ENCODE assay signal across 12 cellular contexts in the genomic region with DNA sequence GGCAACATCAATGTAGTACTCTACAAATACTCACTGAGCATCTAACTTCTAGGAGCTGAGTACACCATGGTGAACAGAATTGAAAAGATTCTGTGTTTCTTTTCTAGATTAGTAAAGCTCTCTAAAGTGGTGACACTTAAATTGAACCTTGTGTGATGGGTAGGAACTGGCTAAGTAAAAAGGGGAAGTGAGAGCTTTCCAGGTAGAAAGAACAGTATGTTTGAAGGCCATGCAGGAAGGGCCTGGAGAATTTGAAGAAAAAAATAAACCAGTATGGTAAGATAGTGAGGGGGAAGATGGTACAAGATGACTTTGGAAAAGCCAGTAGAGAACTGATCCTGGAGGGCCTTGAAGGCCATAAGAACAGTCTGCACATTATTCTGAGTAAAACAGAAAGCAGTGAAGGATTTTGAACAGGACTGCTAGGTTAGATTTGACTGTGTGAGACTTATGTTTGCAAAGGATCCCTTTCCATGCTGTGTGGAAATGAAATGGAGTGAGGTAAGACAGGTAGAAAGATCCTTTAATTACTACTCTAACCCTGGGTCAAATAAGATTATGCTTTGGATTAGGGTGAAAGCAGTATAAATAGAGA. TPM values are rescaled to one million over a fixed set of nuclear protein-coding genes. Genes with fewer than 3 reads are reported as not detected.
DNase-seq lines count a peak whose midpoint lies in the region; ATAC-seq and TF ChIP-seq lines count a peak whose summit lies in the region.
"Had no signal": no experiment of that assay in that cellular context is flagged by ENCODE, and none has a peak within 500 bp of the region (broad histone marks: within the 10 kb centered on the region; RNA-seq: fewer than 3 reads in every experiment).

No MANE protein-coding gene starts in this region.

- no peak overlapping the region for H3K27ac ChIP-seq in smooth muscle cell (ENCODE audit: low read depth)
- H3K27ac ChIP-seq: heart left ventricle had no signal

- no peaks in the 10 kb centered on the region for H3K27me3 ChIP-seq in smooth muscle cell (ENCODE audit: low read depth)
- H3K27me3 ChIP-seq: heart left ventricle had no signal

- no peaks in the 10 kb centered on the region for H3K79me2 ChIP-seq in smooth muscle cell (ENCODE audit: low read depth)

- TF ChIP-seq CTCF in smooth muscle cell (IDR thresholded peaks at IDR 0.05; ENCODE audit: borderline replicate concordance, insufficient read depth, poor library complexity, severe bottlenecking): no peak

- no peaks in the 10 kb centered on the region for H3K36me3 ChIP-seq in smooth muscle cell (ENCODE audit: low read depth)

- H3K9me3 ChIP-seq in smooth muscle cell (replicated peaks; ENCODE audit: low read depth): no peaks in the 10 kb centered on the region
- H3K9me3 ChIP-seq: heart left ventricle had no signal

- H3K9ac ChIP-seq in smooth muscle cell (ENCODE audit: low read depth): no peak overlapping the region

- ATAC-seq in GM19372 (IDR thresholded peaks at IDR 0.05; ENCODE audit: low read depth, unreplicated experiment): peak; percentile 62
- ATAC-seq in HG02798 (IDR thresholded peaks at IDR 0.05; ENCODE audit: poor library complexity, unreplicated experiment): peak; percentile 79
- peak; percentile 79 for ATAC-seq in HG03520 (IDR thresholded peaks at IDR 0.05; ENCODE audit: unreplicated experiment)
- ATAC-seq: heart left ventricle had no signal

- no peaks in the 10 kb centered on the region for H3F3A ChIP-seq in smooth muscle cell (ENCODE audit: low read depth)

- H3K4me1 ChIP-seq in smooth muscle cell (ENCODE audit: low read depth): no peaks in the 10 kb centered on the region
- H3K4me1 ChIP-seq: heart left ventricle had no signal

- H4K20me1 ChIP-seq in smooth muscle cell (ENCODE audit: low read depth): no peaks in the 10 kb centered on the region

- no peak overlapping the region for H3K4me2 ChIP-seq in smooth muscle cell

- no peak overlapping the region for H3K4me3 ChIP-seq in smooth muscle cell
- H3K4me3 ChIP-seq: heart left ventricle had no signal

- peak; percentile 0 for DNase-seq in GDM1 (lab: John Stamatoyannopoulos, UW)
- no peak for DNase-seq in NCI-H510A (lab: John Stamatoyannopoulos, UW)
- no peak for DNase-seq in D341Med (ENCODE audit: low spot score)
- no peak for DNase-seq in smooth muscle cell (lab: John Stamatoyannopoulos, UW; ENCODE audit: unreplicated experiment)
- DNase-seq in GOT3 (lab: John Stamatoyannopoulos, UW): no peak
- DNase-seq: DMS53, heart left ventricle, NCI-H2029 treated with DMSO at 0.1 percent for 48 hours, nucleus accumbens had no signal

- no peak overlapping the region for H2AFZ ChIP-seq in smooth muscle cell (ENCODE audit: low read depth)

RNA-seq across cellular contexts. Expression of gene UBQLN1, which starts 46.7 kb away (rescaled TPM):
- total RNA-seq in smooth muscle cell: 106 and 116 TPM in 2 replicates
- 36.2 and 41.8 TPM in 2 replicates for polyA plus RNA-seq in smooth muscle cell
